1 cellular context compared by ENCODE assay signal in the genomic region with DNA sequence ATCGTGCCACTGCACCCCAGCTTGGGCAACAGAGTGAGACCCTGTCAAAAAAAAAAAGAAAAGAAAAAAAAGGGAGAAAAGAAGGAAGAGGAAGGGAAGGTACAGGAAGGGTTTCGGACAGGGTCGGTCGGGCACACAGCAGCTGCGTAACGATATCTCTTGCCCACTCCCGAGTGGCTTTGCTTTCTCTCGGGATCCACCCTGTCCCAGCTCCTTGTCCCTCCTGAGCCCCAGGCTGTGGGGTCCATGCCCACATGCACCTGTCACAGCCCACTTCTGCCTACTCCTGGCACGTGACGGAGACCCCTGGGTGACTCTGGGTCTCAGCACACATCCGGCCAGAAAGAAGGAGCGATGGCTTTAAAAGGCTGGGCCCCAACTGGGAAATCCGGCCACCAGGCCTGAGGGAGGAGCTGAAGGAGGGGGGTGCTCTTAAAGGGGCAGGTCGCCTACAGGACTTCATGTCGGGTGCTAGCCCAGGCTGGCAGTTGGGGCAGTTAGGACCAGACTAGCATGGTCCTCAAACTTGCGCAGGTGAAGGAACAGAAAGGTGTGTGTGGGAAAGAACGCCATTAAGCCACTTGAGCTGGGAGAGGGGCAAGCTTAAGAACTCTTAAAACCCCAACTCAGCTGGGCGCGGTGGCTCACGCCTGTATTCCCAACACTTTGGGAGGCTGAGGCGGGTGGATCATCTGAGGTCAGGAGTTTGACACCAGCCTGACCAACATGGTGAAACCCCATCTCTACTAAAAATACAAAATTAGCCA.
TF ChIP-seq lines count a peak whose summit lies in the region.

A gene with protein sequence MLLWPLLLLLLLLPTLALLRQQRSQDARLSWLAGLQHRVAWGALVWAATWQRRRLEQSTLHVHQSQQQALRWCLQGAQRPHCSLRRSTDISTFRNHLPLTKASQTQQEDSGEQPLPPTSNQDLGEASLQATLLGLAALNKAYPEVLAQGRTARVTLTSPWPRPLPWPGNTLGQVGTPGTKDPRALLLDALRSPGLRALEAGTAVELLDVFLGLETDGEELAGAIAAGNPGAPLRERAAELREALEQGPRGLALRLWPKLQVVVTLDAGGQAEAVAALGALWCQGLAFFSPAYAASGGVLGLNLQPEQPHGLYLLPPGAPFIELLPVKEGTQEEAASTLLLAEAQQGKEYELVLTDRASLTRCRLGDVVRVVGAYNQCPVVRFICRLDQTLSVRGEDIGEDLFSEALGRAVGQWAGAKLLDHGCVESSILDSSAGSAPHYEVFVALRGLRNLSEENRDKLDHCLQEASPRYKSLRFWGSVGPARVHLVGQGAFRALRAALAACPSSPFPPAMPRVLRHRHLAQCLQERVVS (minus strand): TSS at position 362 of the 767 bp plus-strand sequence. CDS start 913 bp downstream, outside the sequence.

TF ChIP-seq in K562, 482 proteins besides CTCF, POLR2A, EP300 and RAD21 (continued from another document and continues in another):
- no peak for TF ChIP-seq ERF (CRISPR knock-in tag; IDR thresholded peaks at IDR 0.05)
- 0 out of 2 replicates have a peak, but pooled peaks have one; percentile 2 for TF ChIP-seq HBP1 (CRISPR knock-in tag; IDR thresholded peaks at IDR 0.05)
- TF ChIP-seq KLF16 (IDR thresholded peaks at IDR 0.05) = no peak
- peak; percentile 98 for TF ChIP-seq TOE1 (IDR thresholded peaks at IDR 0.05; ENCODE audit: borderline replicate concordance)
- TF ChIP-seq TOE1 (CRISPR knock-in tag; IDR thresholded peaks at IDR 0.05; ENCODE audit: borderline replicate concordance, low read depth) = no peak
- TF ChIP-seq MAFF (IDR thresholded peaks at IDR 0.05; ENCODE audit: low read length) = no peak
- TF ChIP-seq POLR2AphosphoS2 (IDR thresholded peaks at IDR 0.05; ENCODE audit: low read length) = no peak
- TF ChIP-seq ZNF24 (IDR thresholded peaks at IDR 0.05) = no peak; the same call in 1 of the 2 replicates
- TF ChIP-seq CGGBP1 (CRISPR knock-in tag; IDR thresholded peaks at IDR 0.05) = no peak
- no peak for TF ChIP-seq ILF3 (IDR thresholded peaks at IDR 0.05; ENCODE audit: borderline replicate concordance)
- TF ChIP-seq ZNF77 (CRISPR knock-in tag; IDR thresholded peaks at IDR 0.05) = no peak
- 0 out of 2 replicates have a peak, but pooled peaks have one; percentile 77 for TF ChIP-seq MTA3 (IDR thresholded peaks at IDR 0.05; ENCODE audit: borderline replicate concordance)
- no peak for TF ChIP-seq NR2F6 (CRISPR knock-in tag; IDR thresholded peaks at IDR 0.05)
- TF ChIP-seq TAF7 (tag; IDR thresholded peaks at IDR 0.05) = peak; percentile 48
- peak; percentile 64 for TF ChIP-seq PHF20 (IDR thresholded peaks at IDR 0.05; ENCODE audit: partially characterized antibody)
- TF ChIP-seq NEUROD1 (IDR thresholded peaks at IDR 0.05; ENCODE audit: borderline replicate concordance, low read depth, low read length, partially characterized antibody) = peak; percentile 97
- TF ChIP-seq HLTF (IDR thresholded peaks at IDR 0.05) = no peak
- TF ChIP-seq POLR2AphosphoS5 (IDR thresholded peaks at IDR 0.05; ENCODE audit: control insufficient read depth, insufficient read depth, low read depth, low read length) = peak; percentile 37; the same call in 1 of the 2 replicates
- TF ChIP-seq FUS (optimal IDR thresholded peaks at IDR 0.05; ENCODE audit: low read depth, low read length) = no peak
- no peak for TF ChIP-seq XRCC3 (IDR thresholded peaks at IDR 0.05)
- TF ChIP-seq, protein P1, sequence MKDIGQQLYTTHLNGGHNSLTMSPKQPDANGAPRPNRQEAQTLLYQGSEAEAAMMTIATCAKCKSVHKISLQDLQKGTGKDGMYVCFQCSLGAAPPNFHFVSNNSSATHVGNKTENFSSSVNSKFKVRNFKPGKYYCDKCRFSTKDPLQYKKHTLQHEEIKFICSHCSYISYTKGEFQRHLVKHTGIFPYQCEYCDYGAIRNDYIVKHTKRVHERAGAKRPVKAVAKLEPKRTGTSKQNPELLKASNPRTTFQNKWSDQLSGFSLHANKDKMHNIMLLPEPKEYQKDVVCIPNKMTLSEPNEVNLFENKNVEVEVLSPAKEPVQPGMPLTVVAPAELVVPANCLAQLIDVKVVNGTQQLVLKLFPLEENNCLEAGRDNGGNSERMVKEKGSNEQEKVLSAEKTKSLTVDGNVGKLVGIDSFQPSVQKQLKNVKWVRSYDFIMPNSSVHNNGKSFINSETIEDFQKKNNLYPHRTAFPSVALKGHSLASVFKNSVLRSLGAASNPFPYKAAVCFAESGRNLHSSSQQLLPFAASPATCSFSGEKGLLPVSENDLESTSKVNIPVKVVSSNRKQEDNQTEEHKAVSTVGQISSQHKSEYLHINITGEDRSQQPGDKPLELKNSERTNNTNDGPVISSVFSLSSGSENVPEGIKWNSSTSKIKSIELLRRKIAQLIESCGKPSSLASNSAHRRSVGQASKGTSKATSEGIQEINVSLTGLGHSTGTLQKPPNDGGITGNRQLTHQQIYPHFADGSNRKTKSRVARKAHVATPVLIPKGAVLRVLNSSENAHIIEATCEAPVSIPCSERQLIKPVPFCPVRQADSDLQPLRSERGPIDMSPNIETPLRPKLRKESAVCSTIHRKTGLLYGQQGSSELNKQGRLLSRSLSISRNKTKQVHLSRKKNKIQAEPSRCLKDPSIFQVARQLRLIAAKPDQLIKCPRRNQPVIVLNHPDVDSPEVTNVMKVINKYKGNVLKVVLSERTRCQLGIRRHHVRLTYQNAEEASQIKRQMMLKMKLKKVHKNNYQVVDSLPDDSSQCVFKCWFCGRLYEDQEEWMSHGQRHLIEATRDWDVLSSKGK (CRISPR knock-in tag; IDR thresholded peaks at IDR 0.05) = no peak
- TF ChIP-seq CHD2 (IDR thresholded peaks at IDR 0.05; ENCODE audit: low read depth, low read length) = 0 out of 2 replicates have a peak, but pooled peaks have one; percentile 20
- peak; percentile 21 to 52; a peak in 1 of 4 replicates for TF ChIP-seq TBL1XR1 (IDR thresholded peaks at IDR 0.05; ENCODE audit: low read length in 2 of 2)
- TF ChIP-seq ZNF655 (CRISPR knock-in tag; IDR thresholded peaks at IDR 0.05) = no peak
- no peak for TF ChIP-seq FOXK2 (conservative IDR thresholded peaks at IDR 0.05 in 1 of 2, IDR thresholded peaks at IDR 0.05 in 1 of 2; ENCODE audit: low read depth in 2 of 2)
- TF ChIP-seq BHLHE40 (IDR thresholded peaks at IDR 0.05; ENCODE audit: low read length) = peak; percentile 91
- no peak for TF ChIP-seq C11orf30 (IDR thresholded peaks at IDR 0.05; ENCODE audit: low read depth)
- peak; percentile 55 for TF ChIP-seq POLR2B (IDR thresholded peaks at IDR 0.05; ENCODE audit: low read depth, partially characterized antibody)
- TF ChIP-seq U2AF1 (optimal IDR thresholded peaks at IDR 0.05; ENCODE audit: low read depth, low read length) = no peak
- no peak for TF ChIP-seq MYBL2 (IDR thresholded peaks at IDR 0.05; ENCODE audit: low read depth)
- TF ChIP-seq MYBL2 (CRISPR knock-in tag; IDR thresholded peaks at IDR 0.05; ENCODE audit: borderline replicate concordance) = no peak
- TF ChIP-seq L3MBTL2 (IDR thresholded peaks at IDR 0.05) = peak; percentile 45; the same call in 1 of the 2 replicates
- TF ChIP-seq ELF1 (tag; IDR thresholded peaks at IDR 0.05) = peak; percentile 83
- TF ChIP-seq ZBTB8A (IDR thresholded peaks at IDR 0.05; ENCODE audit: partially characterized antibody) = no peak
- no peak for TF ChIP-seq NCOA2 (IDR thresholded peaks at IDR 0.05; ENCODE audit: partially characterized antibody in 2 of 2)
- TF ChIP-seq ZNF121 (CRISPR knock-in tag; conservative IDR thresholded peaks at IDR 0.05) = peak; percentile 50; the same call in 1 of the 2 replicates
- TF ChIP-seq ZBTB33 (CRISPR knock-in tag; IDR thresholded peaks at IDR 0.05) = peak; percentile 34; the same call in 1 of the 2 replicates
- no peak for TF ChIP-seq ATF4 (CRISPR knock-in tag; IDR thresholded peaks at IDR 0.05)
- peak; percentile 70; the same call in 1 of the 2 replicates for TF ChIP-seq SUPT5H (IDR thresholded peaks at IDR 0.05)
- peak; percentile 65 for TF ChIP-seq RBBP5 (IDR thresholded peaks at IDR 0.05; ENCODE audit: borderline replicate concordance, insufficient read depth, low read length, poor library complexity, severe bottlenecking)
- TF ChIP-seq SAP30 (IDR thresholded peaks at IDR 0.05; ENCODE audit: borderline replicate concordance, insufficient read depth, low read depth, low read length, poor library complexity, severe bottlenecking) = peak; percentile 52
- no peak for TF ChIP-seq PTBP1 (IDR thresholded peaks at IDR 0.05; ENCODE audit: low read depth, low read length)
- TF ChIP-seq WHSC1 (IDR thresholded peaks at IDR 0.05; ENCODE audit: low read length) = no peak
- peak; percentile 69 for TF ChIP-seq RBFOX2 (IDR thresholded peaks at IDR 0.05; ENCODE audit: low read depth, low read length)
- TF ChIP-seq RUNX1 (IDR thresholded peaks at IDR 0.05; ENCODE audit: low read depth) = no peak
- 0 out of 2 replicates have a peak, but pooled peaks have one; percentile 45 for TF ChIP-seq DPF2 (IDR thresholded peaks at IDR 0.05)
- no peak for TF ChIP-seq HEY1 (CRISPR knock-in tag; IDR thresholded peaks at IDR 0.05; ENCODE audit: borderline replicate concordance)
- TF ChIP-seq ZNF124 (CRISPR knock-in tag; IDR thresholded peaks at IDR 0.05) = no peak
- peak in 1 of 2 experiments; percentile 73; a peak in 2 of 4 replicates for TF ChIP-seq HDAC1 (IDR thresholded peaks at IDR 0.05)
- TF ChIP-seq TRIM28 (IDR thresholded peaks at IDR 0.05) = no peak
- no peak for TF ChIP-seq BRF1 (IDR thresholded peaks at IDR 0.05; ENCODE audit: borderline replicate concordance, extremely low read depth, insufficient read length)
- TF ChIP-seq, protein P2, sequence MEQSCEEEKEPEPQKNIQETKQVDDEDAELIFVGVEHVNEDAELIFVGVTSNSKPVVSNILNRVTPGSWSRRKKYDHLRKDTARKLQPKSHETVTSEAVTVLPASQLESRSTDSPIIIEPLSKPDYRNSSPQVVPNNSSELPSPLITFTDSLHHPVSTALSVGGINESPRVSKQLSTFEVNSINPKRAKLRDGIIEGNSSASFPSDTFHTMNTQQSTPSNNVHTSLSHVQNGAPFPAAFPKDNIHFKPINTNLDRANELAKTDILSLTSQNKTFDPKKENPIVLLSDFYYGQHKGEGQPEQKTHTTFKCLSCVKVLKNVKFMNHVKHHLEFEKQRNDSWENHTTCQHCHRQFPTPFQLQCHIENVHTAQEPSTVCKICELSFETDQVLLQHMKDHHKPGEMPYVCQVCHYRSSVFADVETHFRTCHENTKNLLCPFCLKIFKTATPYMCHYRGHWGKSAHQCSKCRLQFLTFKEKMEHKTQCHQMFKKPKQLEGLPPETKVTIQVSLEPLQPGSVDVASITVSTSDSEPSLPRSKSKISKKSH (CRISPR knock-in tag; IDR thresholded peaks at IDR 0.05) = no peak
- TF ChIP-seq FOXA3 (CRISPR knock-in tag; conservative IDR thresholded peaks at IDR 0.05 in 1 of 2, IDR thresholded peaks at IDR 0.05 in 1 of 2) = no peak
- TF ChIP-seq, protein P3, sequence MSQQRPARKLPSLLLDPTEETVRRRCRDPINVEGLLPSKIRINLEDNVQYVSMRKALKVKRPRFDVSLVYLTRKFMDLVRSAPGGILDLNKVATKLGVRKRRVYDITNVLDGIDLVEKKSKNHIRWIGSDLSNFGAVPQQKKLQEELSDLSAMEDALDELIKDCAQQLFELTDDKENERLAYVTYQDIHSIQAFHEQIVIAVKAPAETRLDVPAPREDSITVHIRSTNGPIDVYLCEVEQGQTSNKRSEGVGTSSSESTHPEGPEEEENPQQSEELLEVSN (IDR thresholded peaks at IDR 0.05; ENCODE audit: borderline replicate concordance in 1 of 2, extremely low read depth in 1 of 2, insufficient read depth in 1 of 2, insufficient read length in 1 of 2, low read depth in 1 of 2, low read length in 1 of 2, poor library complexity in 1 of 2, severe bottlenecking in 1 of 2) = peak in 1 of 2 experiments; percentile 10
- TF ChIP-seq XRCC5 (IDR thresholded peaks at IDR 0.05; ENCODE audit: low read depth, low read length) = no peak; the same call in 1 of the 2 replicates
- TF ChIP-seq ZNF282 (CRISPR knock-in tag; IDR thresholded peaks at IDR 0.05) = no peak
- TF ChIP-seq PHTF2 (CRISPR knock-in tag; IDR thresholded peaks at IDR 0.05) = no peak
